ENCODE assay signal across 1 cellular context in the genomic region with DNA sequence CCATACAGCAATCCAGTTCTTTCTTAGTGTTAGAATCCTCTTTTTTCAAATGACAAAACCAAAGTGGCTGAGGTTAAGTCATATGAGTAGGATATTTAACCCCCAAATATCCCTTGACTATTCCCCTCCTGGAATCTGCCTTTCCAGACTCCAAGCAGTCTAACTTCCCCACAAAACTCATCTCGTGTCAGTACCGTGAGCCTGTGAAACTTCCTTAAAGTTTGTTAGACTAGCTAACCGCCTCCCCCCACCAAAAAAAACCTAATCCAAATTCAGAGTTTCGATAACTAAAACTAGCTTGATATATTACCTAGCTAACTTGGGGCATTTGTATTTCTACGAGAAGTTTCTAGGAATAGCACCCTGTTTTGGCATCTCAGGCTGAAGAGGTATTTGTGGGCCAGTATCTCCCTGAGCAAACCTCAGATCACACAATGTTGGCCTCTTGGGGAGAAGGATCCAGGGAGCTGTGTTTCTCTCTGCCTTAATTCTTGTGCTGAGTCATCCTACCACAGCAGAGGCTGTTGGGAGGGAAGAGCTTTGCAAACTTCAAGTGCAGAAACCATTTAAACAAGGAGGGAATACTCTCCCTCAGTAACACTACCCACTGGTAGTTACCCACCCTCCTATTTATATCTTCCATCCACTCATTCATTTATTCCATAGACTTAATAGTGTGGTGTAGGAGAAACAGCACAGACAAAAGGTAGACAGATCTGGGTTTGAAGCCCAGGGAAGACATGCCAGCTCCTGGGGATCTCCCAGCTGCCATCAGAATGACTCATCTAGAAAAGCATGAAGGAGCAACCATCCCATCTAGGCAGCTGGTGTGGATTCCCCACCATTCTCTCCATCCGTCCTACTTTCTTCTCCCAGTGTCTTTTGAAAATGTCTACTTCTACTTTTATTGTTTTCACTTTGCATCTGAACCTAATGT.
TF ChIP-seq lines count a peak whose summit lies in the region.

No MANE protein-coding gene starts in this region.

TF ChIP-seq in K562, 482 proteins besides CTCF, POLR2A, EP300 and RAD21 (continued from another document and continues in another):
- TF ChIP-seq, protein P1, sequence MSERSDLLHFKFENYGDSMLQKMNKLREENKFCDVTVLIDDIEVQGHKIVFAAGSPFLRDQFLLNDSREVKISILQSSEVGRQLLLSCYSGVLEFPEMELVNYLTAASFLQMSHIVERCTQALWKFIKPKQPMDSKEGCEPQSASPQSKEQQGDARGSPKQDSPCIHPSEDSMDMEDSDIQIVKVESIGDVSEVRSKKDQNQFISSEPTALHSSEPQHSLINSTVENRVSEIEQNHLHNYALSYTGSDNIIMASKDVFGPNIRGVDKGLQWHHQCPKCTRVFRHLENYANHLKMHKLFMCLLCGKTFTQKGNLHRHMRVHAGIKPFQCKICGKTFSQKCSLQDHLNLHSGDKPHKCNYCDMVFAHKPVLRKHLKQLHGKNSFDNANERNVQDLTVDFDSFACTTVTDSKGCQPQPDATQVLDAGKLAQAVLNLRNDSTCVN (CRISPR knock-in tag; IDR thresholded peaks at IDR 0.05): no peak
- peak; percentile 79 for TF ChIP-seq DPF2 (IDR thresholded peaks at IDR 0.05)
- no peak for TF ChIP-seq MBD2 (IDR thresholded peaks at IDR 0.05; ENCODE audit: borderline replicate concordance, low read depth)
- TF ChIP-seq OTX1 (CRISPR knock-in tag; IDR thresholded peaks at IDR 0.05): no peak
- TF ChIP-seq, protein P2, sequence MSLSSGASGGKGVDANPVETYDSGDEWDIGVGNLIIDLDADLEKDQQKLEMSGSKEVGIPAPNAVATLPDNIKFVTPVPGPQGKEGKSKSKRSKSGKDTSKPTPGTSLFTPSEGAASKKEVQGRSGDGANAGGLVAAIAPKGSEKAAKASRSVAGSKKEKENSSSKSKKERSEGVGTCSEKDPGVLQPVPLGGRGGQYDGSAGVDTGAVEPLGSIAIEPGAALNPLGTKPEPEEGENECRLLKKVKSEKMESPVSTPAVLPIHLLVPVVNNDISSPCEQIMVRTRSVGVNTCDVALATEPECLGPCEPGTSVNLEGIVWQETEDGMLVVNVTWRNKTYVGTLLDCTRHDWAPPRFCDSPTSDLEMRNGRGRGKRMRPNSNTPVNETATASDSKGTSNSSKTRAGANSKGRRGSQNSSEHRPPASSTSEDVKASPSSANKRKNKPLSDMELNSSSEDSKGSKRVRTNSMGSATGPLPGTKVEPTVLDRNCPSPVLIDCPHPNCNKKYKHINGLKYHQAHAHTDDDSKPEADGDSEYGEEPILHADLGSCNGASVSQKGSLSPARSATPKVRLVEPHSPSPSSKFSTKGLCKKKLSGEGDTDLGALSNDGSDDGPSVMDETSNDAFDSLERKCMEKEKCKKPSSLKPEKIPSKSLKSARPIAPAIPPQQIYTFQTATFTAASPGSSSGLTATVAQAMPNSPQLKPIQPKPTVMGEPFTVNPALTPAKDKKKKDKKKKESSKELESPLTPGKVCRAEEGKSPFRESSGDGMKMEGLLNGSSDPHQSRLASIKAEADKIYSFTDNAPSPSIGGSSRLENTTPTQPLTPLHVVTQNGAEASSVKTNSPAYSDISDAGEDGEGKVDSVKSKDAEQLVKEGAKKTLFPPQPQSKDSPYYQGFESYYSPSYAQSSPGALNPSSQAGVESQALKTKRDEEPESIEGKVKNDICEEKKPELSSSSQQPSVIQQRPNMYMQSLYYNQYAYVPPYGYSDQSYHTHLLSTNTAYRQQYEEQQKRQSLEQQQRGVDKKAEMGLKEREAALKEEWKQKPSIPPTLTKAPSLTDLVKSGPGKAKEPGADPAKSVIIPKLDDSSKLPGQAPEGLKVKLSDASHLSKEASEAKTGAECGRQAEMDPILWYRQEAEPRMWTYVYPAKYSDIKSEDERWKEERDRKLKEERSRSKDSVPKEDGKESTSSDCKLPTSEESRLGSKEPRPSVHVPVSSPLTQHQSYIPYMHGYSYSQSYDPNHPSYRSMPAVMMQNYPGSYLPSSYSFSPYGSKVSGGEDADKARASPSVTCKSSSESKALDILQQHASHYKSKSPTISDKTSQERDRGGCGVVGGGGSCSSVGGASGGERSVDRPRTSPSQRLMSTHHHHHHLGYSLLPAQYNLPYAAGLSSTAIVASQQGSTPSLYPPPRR (CRISPR knock-in tag; IDR thresholded peaks at IDR 0.05; ENCODE audit: borderline replicate concordance): no peak
- no peak for TF ChIP-seq POLR2H (tag; IDR thresholded peaks at IDR 0.05; ENCODE audit: low read depth)
- TF ChIP-seq PYGO2 (tag; IDR thresholded peaks at IDR 0.05): no peak
- TF ChIP-seq, protein P3, sequence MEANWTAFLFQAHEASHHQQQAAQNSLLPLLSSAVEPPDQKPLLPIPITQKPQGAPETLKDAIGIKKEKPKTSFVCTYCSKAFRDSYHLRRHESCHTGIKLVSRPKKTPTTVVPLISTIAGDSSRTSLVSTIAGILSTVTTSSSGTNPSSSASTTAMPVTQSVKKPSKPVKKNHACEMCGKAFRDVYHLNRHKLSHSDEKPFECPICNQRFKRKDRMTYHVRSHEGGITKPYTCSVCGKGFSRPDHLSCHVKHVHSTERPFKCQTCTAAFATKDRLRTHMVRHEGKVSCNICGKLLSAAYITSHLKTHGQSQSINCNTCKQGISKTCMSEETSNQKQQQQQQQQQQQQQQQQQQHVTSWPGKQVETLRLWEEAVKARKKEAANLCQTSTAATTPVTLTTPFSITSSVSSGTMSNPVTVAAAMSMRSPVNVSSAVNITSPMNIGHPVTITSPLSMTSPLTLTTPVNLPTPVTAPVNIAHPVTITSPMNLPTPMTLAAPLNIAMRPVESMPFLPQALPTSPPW (CRISPR knock-in tag; IDR thresholded peaks at IDR 0.05): 0 out of 2 replicates have a peak, but pooled peaks have one; percentile 23
- no peak for TF ChIP-seq TCF7L2 (IDR thresholded peaks at IDR 0.05; ENCODE audit: low read depth, low read length)
- no peak for TF ChIP-seq ZKSCAN8 (CRISPR knock-in tag; IDR thresholded peaks at IDR 0.05)
- no peak for TF ChIP-seq ZNF277 (CRISPR knock-in tag; IDR thresholded peaks at IDR 0.05; ENCODE audit: borderline replicate concordance)
- no peak for TF ChIP-seq THRAP3 (IDR thresholded peaks at IDR 0.05; ENCODE audit: borderline replicate concordance)
- 0 out of 2 replicates have a peak, but pooled peaks have one; percentile 56 for TF ChIP-seq ZNF830 (CRISPR knock-in tag; IDR thresholded peaks at IDR 0.05)
- TF ChIP-seq ZNF184 (CRISPR knock-in tag; IDR thresholded peaks at IDR 0.05): no peak
- TF ChIP-seq E2F3 (CRISPR knock-in tag; IDR thresholded peaks at IDR 0.05): no peak
- no peak for TF ChIP-seq SREBF1 (IDR thresholded peaks at IDR 0.05; ENCODE audit: borderline replicate concordance, low read depth, low read length)
- peak; percentile 92 for TF ChIP-seq ZNF316 (IDR thresholded peaks at IDR 0.05)
- no peak for TF ChIP-seq BDP1 (IDR thresholded peaks at IDR 0.05; ENCODE audit: insufficient read depth, insufficient read length)
- no peak for TF ChIP-seq ZNF57 (CRISPR knock-in tag; IDR thresholded peaks at IDR 0.05)
- TF ChIP-seq GTF3C2 (IDR thresholded peaks at IDR 0.05; ENCODE audit: borderline replicate concordance, extremely low read depth, insufficient read length): no peak
- no peak for TF ChIP-seq EZH2 (IDR thresholded peaks at IDR 0.05; ENCODE audit: borderline replicate concordance, low read depth, low read length)
- TF ChIP-seq, protein P4, sequence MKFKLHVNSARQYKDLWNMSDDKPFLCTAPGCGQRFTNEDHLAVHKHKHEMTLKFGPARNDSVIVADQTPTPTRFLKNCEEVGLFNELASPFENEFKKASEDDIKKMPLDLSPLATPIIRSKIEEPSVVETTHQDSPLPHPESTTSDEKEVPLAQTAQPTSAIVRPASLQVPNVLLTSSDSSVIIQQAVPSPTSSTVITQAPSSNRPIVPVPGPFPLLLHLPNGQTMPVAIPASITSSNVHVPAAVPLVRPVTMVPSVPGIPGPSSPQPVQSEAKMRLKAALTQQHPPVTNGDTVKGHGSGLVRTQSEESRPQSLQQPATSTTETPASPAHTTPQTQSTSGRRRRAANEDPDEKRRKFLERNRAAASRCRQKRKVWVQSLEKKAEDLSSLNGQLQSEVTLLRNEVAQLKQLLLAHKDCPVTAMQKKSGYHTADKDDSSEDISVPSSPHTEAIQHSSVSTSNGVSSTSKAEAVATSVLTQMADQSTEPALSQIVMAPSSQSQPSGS (CRISPR knock-in tag; IDR thresholded peaks at IDR 0.05): no peak
- no peak for TF ChIP-seq RAD51 (IDR thresholded peaks at IDR 0.05; ENCODE audit: borderline replicate concordance, low read depth)
- TF ChIP-seq RBM39 (optimal IDR thresholded peaks at IDR 0.05; ENCODE audit: low read depth, low read length): no peak
- peak; percentile 36 for TF ChIP-seq KDM5B (IDR thresholded peaks at IDR 0.05; ENCODE audit: insufficient replicate concordance, low read depth, low read length)
- TF ChIP-seq TRIM28 (IDR thresholded peaks at IDR 0.05): no peak
- no peak for TF ChIP-seq PTRF (tag; IDR thresholded peaks at IDR 0.05)
- TF ChIP-seq ZEB2 (IDR thresholded peaks at IDR 0.05): no peak
- no peak for TF ChIP-seq NFIX (CRISPR knock-in tag; IDR thresholded peaks at IDR 0.05; ENCODE audit: low read depth)
- TF ChIP-seq, protein P5, sequence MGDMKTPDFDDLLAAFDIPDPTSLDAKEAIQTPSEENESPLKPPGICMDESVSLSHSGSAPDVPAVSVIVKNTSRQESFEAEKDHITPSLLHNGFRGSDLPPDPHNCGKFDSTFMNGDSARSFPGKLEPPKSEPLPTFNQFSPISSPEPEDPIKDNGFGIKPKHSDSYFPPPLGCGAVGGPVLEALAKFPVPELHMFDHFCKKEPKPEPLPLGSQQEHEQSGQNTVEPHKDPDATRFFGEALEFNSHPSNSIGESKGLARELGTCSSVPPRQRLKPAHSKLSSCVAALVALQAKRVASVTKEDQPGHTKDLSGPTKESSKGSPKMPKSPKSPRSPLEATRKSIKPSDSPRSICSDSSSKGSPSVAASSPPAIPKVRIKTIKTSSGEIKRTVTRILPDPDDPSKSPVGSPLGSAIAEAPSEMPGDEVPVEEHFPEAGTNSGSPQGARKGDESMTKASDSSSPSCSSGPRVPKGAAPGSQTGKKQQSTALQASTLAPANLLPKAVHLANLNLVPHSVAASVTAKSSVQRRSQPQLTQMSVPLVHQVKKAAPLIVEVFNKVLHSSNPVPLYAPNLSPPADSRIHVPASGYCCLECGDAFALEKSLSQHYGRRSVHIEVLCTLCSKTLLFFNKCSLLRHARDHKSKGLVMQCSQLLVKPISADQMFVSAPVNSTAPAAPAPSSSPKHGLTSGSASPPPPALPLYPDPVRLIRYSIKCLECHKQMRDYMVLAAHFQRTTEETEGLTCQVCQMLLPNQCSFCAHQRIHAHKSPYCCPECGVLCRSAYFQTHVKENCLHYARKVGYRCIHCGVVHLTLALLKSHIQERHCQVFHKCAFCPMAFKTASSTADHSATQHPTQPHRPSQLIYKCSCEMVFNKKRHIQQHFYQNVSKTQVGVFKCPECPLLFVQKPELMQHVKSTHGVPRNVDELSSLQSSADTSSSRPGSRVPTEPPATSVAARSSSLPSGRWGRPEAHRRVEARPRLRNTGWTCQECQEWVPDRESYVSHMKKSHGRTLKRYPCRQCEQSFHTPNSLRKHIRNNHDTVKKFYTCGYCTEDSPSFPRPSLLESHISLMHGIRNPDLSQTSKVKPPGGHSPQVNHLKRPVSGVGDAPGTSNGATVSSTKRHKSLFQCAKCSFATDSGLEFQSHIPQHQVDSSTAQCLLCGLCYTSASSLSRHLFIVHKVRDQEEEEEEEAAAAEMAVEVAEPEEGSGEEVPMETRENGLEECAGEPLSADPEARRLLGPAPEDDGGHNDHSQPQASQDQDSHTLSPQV (IDR thresholded peaks at IDR 0.05): peak; percentile 94
- TF ChIP-seq RHOXF2B (CRISPR knock-in tag; conservative IDR thresholded peaks at IDR 0.05): no peak
- TF ChIP-seq HNRNPUL1 (IDR thresholded peaks at IDR 0.05; ENCODE audit: low read length): no peak
- TF ChIP-seq ZBTB34 (CRISPR knock-in tag; IDR thresholded peaks at IDR 0.05): no peak
- peak; percentile 87 for TF ChIP-seq MAFK (IDR thresholded peaks at IDR 0.05; ENCODE audit: low read length)
- TF ChIP-seq, protein P6, sequence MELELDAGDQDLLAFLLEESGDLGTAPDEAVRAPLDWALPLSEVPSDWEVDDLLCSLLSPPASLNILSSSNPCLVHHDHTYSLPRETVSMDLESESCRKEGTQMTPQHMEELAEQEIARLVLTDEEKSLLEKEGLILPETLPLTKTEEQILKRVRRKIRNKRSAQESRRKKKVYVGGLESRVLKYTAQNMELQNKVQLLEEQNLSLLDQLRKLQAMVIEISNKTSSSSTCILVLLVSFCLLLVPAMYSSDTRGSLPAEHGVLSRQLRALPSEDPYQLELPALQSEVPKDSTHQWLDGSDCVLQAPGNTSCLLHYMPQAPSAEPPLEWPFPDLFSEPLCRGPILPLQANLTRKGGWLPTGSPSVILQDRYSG (tag; conservative IDR thresholded peaks at IDR 0.05; ENCODE audit: low read depth): peak; percentile 74; the same call in 1 of the 2 replicates
- TF ChIP-seq PTBP1 (IDR thresholded peaks at IDR 0.05; ENCODE audit: low read depth, low read length): no peak
- no peak for TF ChIP-seq MTF1 (CRISPR knock-in tag; IDR thresholded peaks at IDR 0.05; ENCODE audit: borderline replicate concordance)
